23 cellular contexts compared by ENCODE assay signal in genomic region chr10:78358982-78359381, GRCh38.
DNase-seq lines count a peak whose midpoint lies in the region; ATAC-seq and TF ChIP-seq lines count a peak whose summit lies in the region.
"Had no signal": no experiment of that assay in that cellular context is flagged by ENCODE, and none has a peak within 500 bp of the region (broad histone marks: within the 10 kb centered on the region; RNA-seq: fewer than 3 reads in every experiment).

No MANE protein-coding gene starts in this region.

- H3K27me3 ChIP-seq in HUES6 (ENCODE audit: control insufficient read depth, insufficient read depth, low read length) (no peaks in the 10 kb centered on the region), spleen (replicated peaks in 1 of 7) (no peaks in the 10 kb centered on the region)
- H3K27me3 ChIP-seq: BLaER1 treated with 17β-estradiol and CSF1 and Interleukin-3, amounts not matched to agents 10 nM and 100 nM had no signal

- H3K9me3 Mint-ChIP-seq in brain (peaks cover 0 to 10% (median 0%) of the 10 kb centered on the region in 5 experiments), mesothelial cell of epicardium (no peaks in the 10 kb centered on the region)
- H3K9me3 Mint-ChIP-seq: CD4-positive, alpha-beta T cell had no signal

- no peaks in the 10 kb centered on the region for H3K9me3 ChIP-seq in HUES6 (ENCODE audit: control insufficient read depth, insufficient read depth, low read depth, low read length)
- no peaks in the 10 kb centered on the region for H3K9me3 ChIP-seq in spleen
- H3K9me3 ChIP-seq: A549; BLaER1 treated with 17β-estradiol and CSF1 and Interleukin-3, amounts not matched to agents 10 nM and 100 nM had no signal

- TF ChIP-seq CTCF in brain (conservative IDR thresholded peaks at IDR 0.05), result no peak
- TF ChIP-seq CTCF in mesothelial cell of epicardium (IDR thresholded peaks at IDR 0.05; ENCODE audit: unreplicated experiment), result no peak
- TF ChIP-seq CTCF in spleen (IDR thresholded peaks at IDR 0.05 in 8 of 11, conservative IDR thresholded peaks at IDR 0.05 in 3 of 11), result no peak
- no peak for TF ChIP-seq CTCF in omental fat pad (IDR thresholded peaks at IDR 0.05)

- TF ChIP-seq POLR2A in spleen (IDR thresholded peaks at IDR 0.05), result no peak

- ATAC-seq in omental fat pad (ENCODE audit: low FRiP score), result no peak
- ATAC-seq: K562 had no signal

- no peak overlapping the region for H3K4me3 Mint-ChIP-seq in brain
- no peak overlapping the region for H3K4me3 Mint-ChIP-seq in mesothelial cell of epicardium
- H3K4me3 Mint-ChIP-seq: CD4-positive, alpha-beta T cell had no signal

- DNase-seq in mesothelial cell of epicardium (ENCODE audit: low spot score in 2 of 2, unreplicated experiment in 2 of 2), result no peak
- peak; percentile 63 for DNase-seq in spleen
- no peak for DNase-seq in ureter (ENCODE audit: low spot score)
- DNase-seq in omental fat pad (ENCODE audit: low spot score), result no peak
- no peak for DNase-seq in DMS53 treated with DMSO at 0.1 percent for 48 hours (lab: John Stamatoyannopoulos, UW; ENCODE audit: unreplicated experiment)
- DNase-seq: AML-193; CD4-positive, alpha-beta T cell; DMS53; GM23248; H7; Kasumi-1; NCI-H1092 treated with DMSO at 0.1 percent for 48 hours; NCI-H1436; NCI-H187; NCI-H446; NCI-H526; SHP77 had no signal

- peak overlapping the region in 3 of 5 experiments; percentile 79 to 97 (median 94) for H3K27ac Mint-ChIP-seq in brain
- H3K27ac Mint-ChIP-seq in mesothelial cell of epicardium, result peak overlapping the region; percentile 94
- H3K27ac Mint-ChIP-seq: CD4-positive, alpha-beta T cell had no signal

- no peak overlapping the region for H3K4me3 ChIP-seq in HUES6 (ENCODE audit: low read depth, low read length)
- no peak overlapping the region for H3K4me3 ChIP-seq in spleen
- H3K4me3 ChIP-seq: A549; BLaER1 treated with 17β-estradiol and CSF1 and Interleukin-3, amounts not matched to agents 10 nM and 100 nM; GM23248; K562 had no signal

- no peaks in the 10 kb centered on the region for H3K36me3 ChIP-seq in HUES6 (ENCODE audit: control insufficient read depth, insufficient read depth, low read length)
- no peaks in the 10 kb centered on the region for H3K36me3 ChIP-seq in spleen
- H3K36me3 ChIP-seq: BLaER1 treated with 17β-estradiol and CSF1 and Interleukin-3, amounts not matched to agents 10 nM and 100 nM had no signal

- 86 to 92% (median 88%) methylated on average over 5 of the region's 5 CpGs for WGBS in spleen, 5 donors

- no peak overlapping the region for H3K27ac ChIP-seq in HUES6 (ENCODE audit: low read depth, low read length)
- H3K27ac ChIP-seq in spleen, result no peak overlapping the region
- H3K27ac ChIP-seq: A549; BLaER1 treated with 17β-estradiol and CSF1 and Interleukin-3, amounts not matched to agents 10 nM and 100 nM; GM23248; RWPE1 had no signal

- peaks cover 8% of the 10 kb centered on the region for H3K27me3 Mint-ChIP-seq in brain
- H3K27me3 Mint-ChIP-seq in mesothelial cell of epicardium (ENCODE audit: low read depth), result no peaks in the 10 kb centered on the region
- H3K27me3 Mint-ChIP-seq: CD4-positive, alpha-beta T cell had no signal

- intact Hi-C loops in spleen (cut with DNase I; ENCODE audit: low total_unique reads), result no loop called here

- peaks cover 90% of the 10 kb centered on the region for H3K4me1 Mint-ChIP-seq in brain
- H3K4me1 Mint-ChIP-seq in mesothelial cell of epicardium, result peaks cover 80% of the 10 kb centered on the region

- no peaks in the 10 kb centered on the region for H3K36me3 Mint-ChIP-seq in brain
- no peaks in the 10 kb centered on the region for H3K36me3 Mint-ChIP-seq in mesothelial cell of epicardium

- H3K4me1 ChIP-seq in HUES6 (ENCODE audit: control insufficient read depth, insufficient read depth, low read length) (peaks cover 59% of the 10 kb centered on the region), spleen (peaks cover 0 to 13% (median 10%) of the 10 kb centered on the region in 6 donors)
- H3K4me1 ChIP-seq: A549 had no signal

- peak overlapping the region; percentile 36 for H3K9ac ChIP-seq in HUES6 (ENCODE audit: low read length)
- H3K9ac ChIP-seq: BLaER1 treated with 17β-estradiol and CSF1 and Interleukin-3, amounts not matched to agents 10 nM and 100 nM; GM23248 had no signal
